In genomic region chr4:7904108-7904516, GRCh38 we compare ENCODE assay signal across 12 cellular contexts. TPM values are rescaled to one million over a fixed set of nuclear protein-coding genes. Genes with fewer than 3 reads are reported as not detected.
A peak's percentile ranks its signal among the peaks of the same experiment; 100 is the strongest.
DNase-seq lines count a peak whose midpoint lies in the region; ATAC-seq and TF ChIP-seq lines count a peak whose summit lies in the region.
"Had no signal": no experiment of that assay in that cellular context is flagged by ENCODE, and none has a peak within 500 bp of the region (broad histone marks: within the 10 kb centered on the region; RNA-seq: fewer than 3 reads in every experiment).

No MANE protein-coding gene starts in this region.

- in situ Hi-C loops in SK-MEL-5 (cut with HindIII; ENCODE audit: low pct_unique_long_range_greater_than_20kb, low sequenced_read_pairs) = no loop called here

- H3K36me3 ChIP-seq in esophagus squamous epithelium (no peaks in the 10 kb centered on the region), trophoblast cell (ENCODE audit: control insufficient read depth in 1 of 2, insufficient read depth in 2 of 2, low read length in 2 of 2) (no peaks in the 10 kb centered on the region), prostate gland (no peaks in the 10 kb centered on the region)

- H2AFZ ChIP-seq in trophoblast cell (ENCODE audit: insufficient read depth, low read length, poor library complexity) = no peak overlapping the region

- H3K27ac ChIP-seq in esophagus squamous epithelium = peak overlapping the region in 3 of 4 donors; percentile 46 to 80 (median 66)
- H3K27ac ChIP-seq in trophoblast cell (ENCODE audit: low read depth, low read length) = no peak overlapping the region
- H3K27ac ChIP-seq in prostate gland = no peak overlapping the region

- no peak overlapping the region for H3K14ac ChIP-seq in trophoblast cell (ENCODE audit: low read length)

- H3K18ac ChIP-seq in trophoblast cell (ENCODE audit: low read length) = no peak overlapping the region

- H3K4me2 ChIP-seq in trophoblast cell (ENCODE audit: low read length) = no peak overlapping the region

- no peak overlapping the region for H2BK12ac ChIP-seq in trophoblast cell (ENCODE audit: low read length)

- no peak overlapping the region for H3K9ac ChIP-seq in trophoblast cell (ENCODE audit: low read length)

- no peak overlapping the region for H4K8ac ChIP-seq in trophoblast cell (ENCODE audit: low read depth, low read length)

- H2BK120ac ChIP-seq in trophoblast cell (ENCODE audit: insufficient read depth, low read length, poor library complexity) = no peak overlapping the region

- H3K4me3 ChIP-seq in esophagus squamous epithelium = no peak overlapping the region
- no peak overlapping the region for H3K4me3 ChIP-seq in trophoblast cell (ENCODE audit: low read depth, low read length)
- H3K4me3 ChIP-seq in prostate gland = no peak overlapping the region

- WGBS in esophagus squamous epithelium, 2 donors = 51 to 54% methylated on average over 9 to 10 of the region's 10 CpGs
- WGBS in trophoblast cell (ENCODE audit: extremely low coverage, insufficient coverage, insufficient read length) = no CpG with 5 or more reads among the region's 10 CpGs
- WGBS in prostate gland = 76% methylated on average over 10 of the region's 10 CpGs

- TF ChIP-seq POLR2A in esophagus squamous epithelium (IDR thresholded peaks at IDR 0.05) (no peak), prostate gland (IDR thresholded peaks at IDR 0.05) (no peak)

- TF ChIP-seq CTCF in esophagus squamous epithelium (IDR thresholded peaks at IDR 0.05) (no peak), prostate gland (IDR thresholded peaks at IDR 0.05) (no peak)

- ATAC-seq in HG03378 (IDR thresholded peaks at IDR 0.05; ENCODE audit: unreplicated experiment) = no peak
- ATAC-seq in GM19023 (IDR thresholded peaks at IDR 0.05; ENCODE audit: unreplicated experiment) = no peak
- ATAC-seq in stimulated activated naive CD8-positive, alpha-beta T cell treated with anti-CD3 and anti-CD28 coated beads, Interleukin-15, Interleukin-2, amounts not matched to agents 100 U/mL and 50 U/mL, for 24 hours = no peak
- ATAC-seq: natural killer cell had no signal

- H3K79me2 ChIP-seq in trophoblast cell (ENCODE audit: control insufficient read depth, insufficient read depth, low read length, poor library complexity) = peaks cover 2% of the 10 kb centered on the region

- H3K4ac ChIP-seq in trophoblast cell (ENCODE audit: low read depth, low read length) = no peak overlapping the region

- H3K4me1 ChIP-seq in esophagus squamous epithelium (peaks cover 9 to 85% (median 34%) of the 10 kb centered on the region in 3 donors), trophoblast cell (ENCODE audit: control insufficient read depth in 1 of 2, insufficient read depth in 2 of 2, low read length in 2 of 2) (peaks cover 4 to 6% of the 10 kb centered on the region in 2 experiments), prostate gland (replicated peaks) (no peaks in the 10 kb centered on the region)

- no peak overlapping the region for H3K23ac ChIP-seq in trophoblast cell (ENCODE audit: low read length)

- H2BK5ac ChIP-seq in trophoblast cell (ENCODE audit: low read depth, low read length, poor library complexity) = no peak overlapping the region

- H4K12ac ChIP-seq in trophoblast cell (ENCODE audit: low read depth, low read length) = no peak overlapping the region

- H3K27me3 ChIP-seq in esophagus squamous epithelium (no peaks in the 10 kb centered on the region), trophoblast cell (ENCODE audit: insufficient read depth, low read length) (no peaks in the 10 kb centered on the region), prostate gland (replicated peaks; ENCODE audit: insufficient read depth) (no peaks in the 10 kb centered on the region)

- no peak overlapping the region for H2AK5ac ChIP-seq in trophoblast cell (ENCODE audit: low read length)

- H4K91ac ChIP-seq in trophoblast cell (ENCODE audit: low read depth, low read length) = no peak overlapping the region

- H3K9me3 ChIP-seq in esophagus squamous epithelium = no peaks in the 10 kb centered on the region
- H3K9me3 ChIP-seq in trophoblast cell (ENCODE audit: insufficient read depth, low read depth, low read length) = no peaks in the 10 kb centered on the region
- H3K9me3 ChIP-seq in prostate gland = no peaks in the 10 kb centered on the region

- intact Hi-C loops in esophagus squamous epithelium (cut with DNase I) = no loop called here
- intact Hi-C loops in prostate gland (cut with DNase I) = no loop called here

- DNase-seq in EH (ENCODE audit: low read depth) = peak; percentile 95
- peak; percentile 57 for DNase-seq in SK-MEL-5 (ENCODE audit: low read depth, low spot score)
- no peak for DNase-seq in esophagus squamous epithelium (lab: John Stamatoyannopoulos, UW)
- peak; percentile 10 to 77 for DNase-seq in trophoblast cell
- DNase-seq in stimulated activated naive CD8-positive, alpha-beta T cell treated with anti-CD3 and anti-CD28 coated beads, Interleukin-15, Interleukin-2, amounts not matched to agents 100 U/mL and 50 U/mL, for 24 hours = no peak
- no peak for DNase-seq in prostate gland (ENCODE audit: low spot score)
- DNase-seq: KG1; natural killer cell; NCI-H82; stimulated activated CD4-positive, alpha-beta T cell treated with anti-CD3 and anti-CD28 coated beads, Interleukin-4, amount 100 ng/mL, for 24 hours had no signal

- no peaks in the 10 kb centered on the region for H3K79me1 ChIP-seq in trophoblast cell (ENCODE audit: low read length)

RNA-seq across cellular contexts. Expression of gene AFAP1, which starts 35.5 kb away (rescaled TPM):
- 10.3 and 11.6 TPM in 2 replicates for total RNA-seq in SK-MEL-5 (2014; rRNA removed; shearing (Covaris generic))
- 16.8 and 21.4 TPM in 2 replicates for polyA plus RNA-seq in SK-MEL-5 (2015; cell fraction: cytosol; rRNA removed)
- polyA plus RNA-seq in SK-MEL-5 (2015; cell fraction: nucleus; rRNA removed) = 17.1 and 20.0 TPM in 2 replicates
- 10 to 100 TPM in 2 of 4 donors, 1 to 10 TPM in 2; 4.4 to 16.6 (median 10.7) TPM for total RNA-seq in esophagus squamous epithelium
- 14.8 and 15.5 TPM in 2 replicates for polyA plus RNA-seq in trophoblast cell (2013)
- total RNA-seq in prostate gland = 10 to 100 TPM; 17.5 to 19.8 TPM

Comparison
In these comparisons a context has a peak if more than half of its experiments do, and no peak if none do; other contexts are left out.
1. DNase-seq: peak in EH (single experiment), SK-MEL-5 (single experiment) and trophoblast cell (2 of 2); none in esophagus squamous epithelium (single experiment), stimulated activated naive CD8-positive, alpha-beta T cell treated with anti-CD3 and anti-CD28 coated beads, Interleukin-15, Interleukin-2, amounts not matched to agents 100 U/mL and 50 U/mL, for 24 hours (single experiment) and prostate gland (single experiment).
2. H3K27ac ChIP-seq: peak in esophagus squamous epithelium (3 of 4); none in trophoblast cell (single experiment) and prostate gland (0 of 2).